In the genomic region with DNA sequence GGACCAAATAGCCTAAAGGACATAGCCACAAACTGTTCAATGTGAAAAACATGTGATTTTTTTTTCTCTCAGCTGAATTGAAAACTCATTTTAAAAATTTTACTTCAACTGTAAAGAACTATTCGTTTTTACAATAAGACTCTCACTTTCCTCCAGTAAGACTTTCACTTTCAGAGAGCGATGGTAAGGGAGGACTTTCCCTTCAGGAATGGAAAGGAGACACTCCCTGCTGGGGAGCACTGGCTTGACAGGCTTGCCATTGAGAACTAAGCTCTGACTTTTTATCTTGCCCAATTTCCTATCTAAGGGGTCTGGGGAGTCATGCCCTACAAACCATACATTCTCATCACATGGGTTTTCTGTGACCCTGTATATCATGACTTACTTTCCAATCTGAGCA, we compare ENCODE assay signal across 2 cellular contexts.
TF ChIP-seq lines count a peak whose summit lies in the region.

No MANE protein-coding gene starts in this region.

TF ChIP-seq in GM23338, 12 proteins besides CTCF, POLR2A, EP300 and RAD21:
- TF ChIP-seq, protein P1, sequence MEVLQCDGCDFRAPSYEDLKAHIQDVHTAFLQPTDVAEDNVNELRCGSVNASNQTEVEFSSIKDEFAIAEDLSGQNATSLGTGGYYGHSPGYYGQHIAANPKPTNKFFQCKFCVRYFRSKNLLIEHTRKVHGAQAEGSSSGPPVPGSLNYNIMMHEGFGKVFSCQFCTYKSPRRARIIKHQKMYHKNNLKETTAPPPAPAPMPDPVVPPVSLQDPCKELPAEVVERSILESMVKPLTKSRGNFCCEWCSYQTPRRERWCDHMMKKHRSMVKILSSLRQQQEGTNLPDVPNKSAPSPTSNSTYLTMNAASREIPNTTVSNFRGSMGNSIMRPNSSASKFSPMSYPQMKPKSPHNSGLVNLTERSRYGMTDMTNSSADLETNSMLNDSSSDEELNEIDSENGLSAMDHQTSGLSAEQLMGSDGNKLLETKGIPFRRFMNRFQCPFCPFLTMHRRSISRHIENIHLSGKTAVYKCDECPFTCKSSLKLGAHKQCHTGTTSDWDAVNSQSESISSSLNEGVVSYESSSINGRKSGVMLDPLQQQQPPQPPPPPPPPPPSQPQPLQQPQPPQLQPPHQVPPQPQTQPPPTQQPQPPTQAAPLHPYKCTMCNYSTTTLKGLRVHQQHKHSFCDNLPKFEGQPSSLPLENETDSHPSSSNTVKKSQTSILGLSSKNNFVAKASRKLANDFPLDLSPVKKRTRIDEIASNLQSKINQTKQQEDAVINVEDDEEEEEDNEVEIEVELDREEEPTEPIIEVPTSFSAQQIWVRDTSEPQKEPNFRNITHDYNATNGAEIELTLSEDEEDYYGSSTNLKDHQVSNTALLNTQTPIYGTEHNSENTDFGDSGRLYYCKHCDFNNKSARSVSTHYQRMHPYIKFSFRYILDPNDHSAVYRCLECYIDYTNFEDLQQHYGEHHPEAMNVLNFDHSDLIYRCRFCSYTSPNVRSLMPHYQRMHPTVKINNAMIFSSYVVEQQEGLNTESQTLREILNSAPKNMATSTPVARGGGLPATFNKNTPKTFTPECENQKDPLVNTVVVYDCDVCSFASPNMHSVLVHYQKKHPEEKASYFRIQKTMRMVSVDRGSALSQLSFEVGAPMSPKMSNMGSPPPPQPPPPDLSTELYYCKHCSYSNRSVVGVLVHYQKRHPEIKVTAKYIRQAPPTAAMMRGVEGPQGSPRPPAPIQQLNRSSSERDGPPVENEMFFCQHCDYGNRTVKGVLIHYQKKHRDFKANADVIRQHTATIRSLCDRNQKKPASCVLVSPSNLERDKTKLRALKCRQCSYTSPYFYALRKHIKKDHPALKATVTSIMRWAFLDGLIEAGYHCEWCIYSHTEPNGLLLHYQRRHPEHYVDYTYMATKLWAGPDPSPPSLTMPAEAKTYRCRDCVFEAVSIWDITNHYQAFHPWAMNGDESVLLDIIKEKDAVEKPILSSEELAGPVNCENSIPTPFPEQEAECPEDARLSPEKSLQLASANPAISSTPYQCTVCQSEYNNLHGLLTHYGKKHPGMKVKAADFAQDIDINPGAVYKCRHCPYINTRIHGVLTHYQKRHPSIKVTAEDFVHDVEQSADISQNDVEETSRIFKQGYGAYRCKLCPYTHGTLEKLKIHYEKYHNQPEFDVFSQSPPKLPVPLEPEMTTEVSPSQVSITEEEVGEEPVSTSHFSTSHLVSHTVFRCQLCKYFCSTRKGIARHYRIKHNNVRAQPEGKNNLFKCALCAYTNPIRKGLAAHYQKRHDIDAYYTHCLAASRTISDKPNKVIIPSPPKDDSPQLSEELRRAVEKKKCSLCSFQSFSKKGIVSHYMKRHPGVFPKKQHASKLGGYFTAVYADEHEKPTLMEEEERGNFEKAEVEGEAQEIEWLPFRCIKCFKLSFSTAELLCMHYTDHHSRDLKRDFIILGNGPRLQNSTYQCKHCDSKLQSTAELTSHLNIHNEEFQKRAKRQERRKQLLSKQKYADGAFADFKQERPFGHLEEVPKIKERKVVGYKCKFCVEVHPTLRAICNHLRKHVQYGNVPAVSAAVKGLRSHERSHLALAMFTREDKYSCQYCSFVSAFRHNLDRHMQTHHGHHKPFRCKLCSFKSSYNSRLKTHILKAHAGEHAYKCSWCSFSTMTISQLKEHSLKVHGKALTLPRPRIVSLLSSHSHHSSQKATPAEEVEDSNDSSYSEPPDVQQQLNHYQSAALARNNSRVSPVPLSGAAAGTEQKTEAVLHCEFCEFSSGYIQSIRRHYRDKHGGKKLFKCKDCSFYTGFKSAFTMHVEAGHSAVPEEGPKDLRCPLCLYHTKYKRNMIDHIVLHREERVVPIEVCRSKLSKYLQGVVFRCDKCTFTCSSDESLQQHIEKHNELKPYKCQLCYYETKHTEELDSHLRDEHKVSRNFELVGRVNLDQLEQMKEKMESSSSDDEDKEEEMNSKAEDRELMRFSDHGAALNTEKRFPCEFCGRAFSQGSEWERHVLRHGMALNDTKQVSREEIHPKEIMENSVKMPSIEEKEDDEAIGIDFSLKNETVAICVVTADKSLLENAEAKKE (CRISPR knock-in tag; IDR thresholded peaks at IDR 0.05) = no peak
- TF ChIP-seq EZH2 (IDR thresholded peaks at IDR 0.05; ENCODE audit: low read depth, unreplicated experiment) = no peak
- no peak for TF ChIP-seq EZH2phosphoT487 (IDR thresholded peaks at IDR 0.05; ENCODE audit: unreplicated experiment)
- TF ChIP-seq, protein P2, sequence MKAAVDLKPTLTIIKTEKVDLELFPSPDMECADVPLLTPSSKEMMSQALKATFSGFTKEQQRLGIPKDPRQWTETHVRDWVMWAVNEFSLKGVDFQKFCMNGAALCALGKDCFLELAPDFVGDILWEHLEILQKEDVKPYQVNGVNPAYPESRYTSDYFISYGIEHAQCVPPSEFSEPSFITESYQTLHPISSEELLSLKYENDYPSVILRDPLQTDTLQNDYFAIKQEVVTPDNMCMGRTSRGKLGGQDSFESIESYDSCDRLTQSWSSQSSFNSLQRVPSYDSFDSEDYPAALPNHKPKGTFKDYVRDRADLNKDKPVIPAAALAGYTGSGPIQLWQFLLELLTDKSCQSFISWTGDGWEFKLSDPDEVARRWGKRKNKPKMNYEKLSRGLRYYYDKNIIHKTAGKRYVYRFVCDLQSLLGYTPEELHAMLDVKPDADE (IDR thresholded peaks at IDR 0.05) = no peak
- no peak for TF ChIP-seq POLR2AphosphoS5 (IDR thresholded peaks at IDR 0.05; ENCODE audit: low read depth)

TF ChIP-seq in H1, 55 proteins besides CTCF, POLR2A, EP300 and RAD21:
- TF ChIP-seq TCF12 (IDR thresholded peaks at IDR 0.05; ENCODE audit: low read depth, low read length) (no peak), SIRT6 (IDR thresholded peaks at IDR 0.05; ENCODE audit: low read length) (no peak), TEAD4 (IDR thresholded peaks at IDR 0.05; ENCODE audit: low read depth, low read length) (no peak), NANOG (IDR thresholded peaks at IDR 0.05; ENCODE audit: insufficient read depth, low read depth, low read length, poor library complexity, severe bottlenecking) (no peak)
- TF ChIP-seq, protein P3, sequence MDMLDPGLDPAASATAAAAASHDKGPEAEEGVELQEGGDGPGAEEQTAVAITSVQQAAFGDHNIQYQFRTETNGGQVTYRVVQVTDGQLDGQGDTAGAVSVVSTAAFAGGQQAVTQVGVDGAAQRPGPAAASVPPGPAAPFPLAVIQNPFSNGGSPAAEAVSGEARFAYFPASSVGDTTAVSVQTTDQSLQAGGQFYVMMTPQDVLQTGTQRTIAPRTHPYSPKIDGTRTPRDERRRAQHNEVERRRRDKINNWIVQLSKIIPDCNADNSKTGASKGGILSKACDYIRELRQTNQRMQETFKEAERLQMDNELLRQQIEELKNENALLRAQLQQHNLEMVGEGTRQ (IDR thresholded peaks at IDR 0.05; ENCODE audit: low read length) = no peak
